22 cellular contexts compared by ENCODE assay signal in genomic region chr17:27543464-27543856, GRCh38.
DNase-seq lines count a peak whose midpoint lies in the region; ATAC-seq and TF ChIP-seq lines count a peak whose summit lies in the region.
"Had no signal": no experiment of that assay in that cellular context is flagged by ENCODE, and none has a peak within 500 bp of the region (broad histone marks: within the 10 kb centered on the region; RNA-seq: fewer than 3 reads in every experiment).

No MANE protein-coding gene starts in this region.

- TF ChIP-seq CTCF in chondrocyte (IDR thresholded peaks at IDR 0.05), result no peak
- TF ChIP-seq CTCF in thyroid gland (IDR thresholded peaks at IDR 0.05), result no peak

- no peak overlapping the region for H3K4me3 ChIP-seq in thyroid gland (replicated peaks in 1 of 3)
- H3K4me3 ChIP-seq: prostate gland had no signal

- no peaks in the 10 kb centered on the region for H3K9me3 Mint-ChIP-seq in activated naive CD4-positive, alpha-beta T cell treated with anti-CD3 and anti-CD28 coated beads, Interleukin-2, amount 50 U/mL, for 72 hours
- H3K9me3 Mint-ChIP-seq in activated CD4-positive, alpha-beta memory T cell treated with anti-CD3 and anti-CD28 coated beads for 36 hours, result no peaks in the 10 kb centered on the region
- no peaks in the 10 kb centered on the region for H3K9me3 Mint-ChIP-seq in chondrocyte (ENCODE audit: low read depth)
- H3K9me3 Mint-ChIP-seq: nephron progenitor cell had no signal

- H3K27me3 ChIP-seq in thyroid gland, result no peaks in the 10 kb centered on the region

- peaks cover 54 to 78% of the 10 kb centered on the region in 2 donors for H3K4me1 ChIP-seq in thyroid gland
- H3K4me1 ChIP-seq: prostate gland had no signal

- DNase-seq in activated naive CD4-positive, alpha-beta T cell treated with anti-CD3 and anti-CD28 coated beads, Interleukin-2, amount 50 U/mL, for 72 hours (ENCODE audit: low spot score in 2 of 2), result no peak
- no peak for DNase-seq in activated naive CD4-positive, alpha-beta T cell treated with anti-CD3 and anti-CD28 coated beads, Interleukin-2, amount 50 U/mL, for 16 hours
- no peak for DNase-seq in activated CD4-positive, alpha-beta memory T cell treated with anti-CD3 and anti-CD28 coated beads for 36 hours
- DNase-seq in chondrocyte (ENCODE audit: low spot score) (peak; percentile 44), thyroid gland (no peak), NCI-H2029 (lab: John Stamatoyannopoulos, UW) (no peak), NCI-H146 treated with DMSO at 0.1 percent for 48 hours (lab: John Stamatoyannopoulos, UW; ENCODE audit: unreplicated experiment) (no peak)
- DNase-seq: activated CD4-positive, alpha-beta T cell treated with anti-CD3 and anti-CD28 coated beads for 1 hour; activated gamma-delta T cell treated with Interleukin-2 at 50 U/mL for 16 hours; Calu3; EL; HCEC 1CT; islet precursor cell; NCI-H1436 treated with DMSO at 0.1 percent for 48 hours; NCI-H2171 treated with DMSO at 0.1 percent for 48 hours; NCI-H524 treated with DMSO at 0.1 percent for 48 hours; nephron progenitor cell; SHP77 treated with DMSO at 0.1 percent for 48 hours; stimulated activated CD8-positive, alpha-beta memory T cell treated with anti-CD3 and anti-CD28 coated beads, Interleukin-4, amount 100 ng/mL, for 48 hours had no signal

- H3K4me3 Mint-ChIP-seq in activated CD4-positive, alpha-beta memory T cell treated with anti-CD3 and anti-CD28 coated beads for 36 hours, result no peak overlapping the region
- no peak overlapping the region for H3K4me3 Mint-ChIP-seq in chondrocyte (ENCODE audit: unreplicated experiment)
- H3K4me3 Mint-ChIP-seq: nephron progenitor cell had no signal

- peaks cover 0 to 6% of the 10 kb centered on the region in 2 donors for H3K36me3 Mint-ChIP-seq in activated naive CD4-positive, alpha-beta T cell treated with anti-CD3 and anti-CD28 coated beads, Interleukin-2, amount 50 U/mL, for 72 hours
- peaks cover 5% of the 10 kb centered on the region for H3K36me3 Mint-ChIP-seq in activated CD4-positive, alpha-beta memory T cell treated with anti-CD3 and anti-CD28 coated beads for 36 hours
- no peaks in the 10 kb centered on the region for H3K36me3 Mint-ChIP-seq in chondrocyte (ENCODE audit: low read depth)

- CTCF ChIA-PET in activated CD4-positive, alpha-beta memory T cell treated with anti-CD3 and anti-CD28 coated beads for 36 hours (lab: Charles Lee), result interaction anchor here (3.1 kb wide), 1 partner anchor 88 kb away, joined by 16 read pairs; the partner anchor contains the start of gene KSR1

- no peak for TF ChIP-seq POLR2A in thyroid gland (IDR thresholded peaks at IDR 0.05)

- ATAC-seq in activated naive CD4-positive, alpha-beta T cell treated with anti-CD3 and anti-CD28 coated beads, Interleukin-2, amount 50 U/mL, for 72 hours, result no peak
- ATAC-seq: Panc1 had no signal

- peak overlapping the region in 2 of 3 donors; percentile 29 to 74 for H3K27ac ChIP-seq in thyroid gland
- H3K27ac ChIP-seq: C4-2B, prostate gland had no signal

- intact Hi-C loops in activated CD4-positive, alpha-beta memory T cell treated with anti-CD3 and anti-CD28 coated beads for 36 hours (cut with micrococcal nuclease), result no loop called here
- intact Hi-C loops in thyroid gland (cut with DNase I), result no loop called here

- H3K36me3 ChIP-seq in thyroid gland, result no peaks in the 10 kb centered on the region
- H3K36me3 ChIP-seq: prostate gland had no signal

- POLR2A ChIA-PET in activated CD4-positive, alpha-beta memory T cell treated with anti-CD3 and anti-CD28 coated beads for 36 hours (lab: Charles Lee), result interaction anchor here (1.8 to 2.8 kb wide), 2 partner anchors 16 to 76 kb away, joined by 3 to 17 read pairs; no protein-coding TSS in a partner anchor

- peaks cover 79% of the 10 kb centered on the region for H3K4me1 Mint-ChIP-seq in activated CD4-positive, alpha-beta memory T cell treated with anti-CD3 and anti-CD28 coated beads for 36 hours (ENCODE audit: low read depth)
- H3K4me1 Mint-ChIP-seq in chondrocyte (ENCODE audit: low read depth), result peaks cover 65% of the 10 kb centered on the region

- peaks cover 2% of the 10 kb centered on the region for H3K27me3 Mint-ChIP-seq in activated CD4-positive, alpha-beta memory T cell treated with anti-CD3 and anti-CD28 coated beads for 36 hours
- H3K27me3 Mint-ChIP-seq in chondrocyte (ENCODE audit: low read depth), result no peaks in the 10 kb centered on the region

- H3K9me3 ChIP-seq in thyroid gland, result no peaks in the 10 kb centered on the region
- H3K9me3 ChIP-seq: prostate gland had no signal

- H3K27ac Mint-ChIP-seq in activated naive CD4-positive, alpha-beta T cell treated with anti-CD3 and anti-CD28 coated beads, Interleukin-2, amount 50 U/mL, for 72 hours, result peak overlapping the region; percentile 75 to 98
- peak overlapping the region; percentile 90 for H3K27ac Mint-ChIP-seq in activated CD4-positive, alpha-beta memory T cell treated with anti-CD3 and anti-CD28 coated beads for 36 hours
- H3K27ac Mint-ChIP-seq in chondrocyte (ENCODE audit: unreplicated experiment), result no peak overlapping the region
- H3K27ac Mint-ChIP-seq: nephron progenitor cell had no signal

- WGBS in thyroid gland, 2 donors, result 82 to 85% methylated on average over 9 of the region's 9 CpGs
